In the genomic region with DNA sequence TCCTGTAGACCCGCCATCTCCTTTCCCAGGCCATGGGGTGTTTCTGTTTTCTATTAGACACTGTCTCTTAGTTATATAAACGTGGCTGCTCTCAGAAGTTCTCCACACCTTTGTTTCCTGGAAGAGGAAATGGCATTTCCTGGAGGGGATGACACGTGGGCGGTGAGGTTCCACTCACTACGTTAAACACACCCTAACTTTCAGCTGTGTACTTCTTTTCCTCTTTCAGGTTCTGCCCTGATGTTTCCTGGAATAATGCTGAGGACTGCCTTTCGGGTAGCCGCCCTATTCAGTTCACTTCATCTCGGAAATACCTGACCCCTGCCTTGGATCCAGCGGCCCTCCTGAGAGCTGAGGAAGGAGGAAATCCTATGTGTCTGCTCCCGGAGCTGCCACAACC, we compare ENCODE assay signal across 13 cellular contexts. TPM values are rescaled to one million over a fixed set of nuclear protein-coding genes. Genes with fewer than 3 reads are reported as not detected.
DNase-seq lines count a peak whose midpoint lies in the region; ATAC-seq and TF ChIP-seq lines count a peak whose summit lies in the region.
"Had no signal": no experiment of that assay in that cellular context is flagged by ENCODE, and none has a peak within 500 bp of the region (broad histone marks: within the 10 kb centered on the region; RNA-seq: fewer than 3 reads in every experiment).

No MANE protein-coding gene starts in this region.

- H3K79me2 ChIP-seq in Loucy (ENCODE audit: insufficient read depth, low read length) = peaks cover 69% of the 10 kb centered on the region
- no peaks in the 10 kb centered on the region for H3K79me2 ChIP-seq in PC-9 (ENCODE audit: low read depth)

- ATAC-seq in GM18867 (IDR thresholded peaks at IDR 0.05; ENCODE audit: unreplicated experiment) = no peak
- ATAC-seq: left cardiac atrium had no signal

- H4K20me1 ChIP-seq in Loucy (ENCODE audit: insufficient read depth, low read length, poor library complexity, severe bottlenecking) (no peaks in the 10 kb centered on the region), PC-9 (ENCODE audit: insufficient read depth) (no peaks in the 10 kb centered on the region)

- H3K4me1 ChIP-seq in Loucy (ENCODE audit: insufficient read depth, low read length, poor library complexity, severe bottlenecking) (peaks cover 61% of the 10 kb centered on the region), PC-9 (replicated peaks; ENCODE audit: insufficient read depth) (no peaks in the 10 kb centered on the region)

- CTCF ChIA-PET in PC-9 (lab: Charles Lee) = no interaction called here

- H3K27me3 ChIP-seq in Loucy (ENCODE audit: insufficient read depth, low read length, poor library complexity, severe bottlenecking) (no peaks in the 10 kb centered on the region), PC-9 (ENCODE audit: insufficient read depth, low read depth) (no peaks in the 10 kb centered on the region)

- peak; percentile 57 for DNase-seq in activated CD8-positive, alpha-beta memory T cell treated with anti-CD3 and anti-CD28 coated beads, Interleukin-2, amount 50 U/mL, for 24 hours (ENCODE audit: extremely low read depth)
- DNase-seq in effector CD8-positive, alpha-beta T cell (lab: John Stamatoyannopoulos, UW) = peak; percentile 40
- peak; percentile 67 for DNase-seq in stimulated activated CD8-positive, alpha-beta memory T cell treated with anti-CD3 and anti-CD28 coated beads, Interleukin-15, amount 100 ng/mL, for 1 hour (ENCODE audit: low read depth)
- DNase-seq in PC-9 (no peak), NCI-H1105 treated with DMSO at 0.1 percent for 48 hours (lab: John Stamatoyannopoulos, UW) (no peak), glomerular visceral epithelial cell (ENCODE audit: extremely low spot score) (no peak)
- DNase-seq: cerebellar nuclear complex, left cardiac atrium, NCI-H187 treated with DMSO at 0.1 percent for 48 hours, nucleus accumbens, stomach had no signal

- intact Hi-C loops in PC-9 (cut with micrococcal nuclease; ENCODE audit: unreplicated experiment) = loop anchor here (5.0 kb wide), 2 partner anchors 84 to 136 kb away; no protein-coding TSS in a partner anchor

- no TSS peak for BruUV-seq in PC-9 (replicated peaks; lab: Mats Ljungman, UMichigan)

- no peak overlapping the region for H2AFZ ChIP-seq in Loucy (ENCODE audit: low read length)
- no peak overlapping the region for H2AFZ ChIP-seq in PC-9

- H3K9me2 ChIP-seq in Loucy (replicated peaks; ENCODE audit: low read depth, low read length) (no peaks in the 10 kb centered on the region), PC-9 (ENCODE audit: insufficient read depth) (no peaks in the 10 kb centered on the region)

- H3K9ac ChIP-seq in Loucy (ENCODE audit: low read depth, low read length, poor library complexity, severe bottlenecking) = peak overlapping the region; percentile 98

- H3K4me2 ChIP-seq in Loucy (ENCODE audit: low read depth, low read length, poor library complexity, severe bottlenecking) (peak overlapping the region; percentile 94), PC-9 (no peak overlapping the region)

- H3K9me3 ChIP-seq in Loucy (ENCODE audit: insufficient read depth, low read depth, low read length) (no peaks in the 10 kb centered on the region), PC-9 (ENCODE audit: insufficient read depth, low read depth) (no peaks in the 10 kb centered on the region)
- H3K9me3 ChIP-seq: stomach had no signal

- TF ChIP-seq CTCF in Loucy (conservative IDR thresholded peaks at IDR 0.05; ENCODE audit: low read length) (no peak), PC-9 (conservative IDR thresholded peaks at IDR 0.05) (no peak)

- H3F3A ChIP-seq in Loucy (ENCODE audit: low read depth) (no peaks in the 10 kb centered on the region; the same call in 1 of the 2 replicates), PC-9 (ENCODE audit: insufficient read depth, low read depth) (no peaks in the 10 kb centered on the region)

- peaks cover 9% of the 10 kb centered on the region; the same call in 1 of the 2 replicates for H3K36me3 ChIP-seq in Loucy (ENCODE audit: insufficient read depth, low read length)
- no peaks in the 10 kb centered on the region for H3K36me3 ChIP-seq in PC-9 (ENCODE audit: low read depth)
- H3K36me3 ChIP-seq: stomach had no signal

- H3K27ac ChIP-seq in PC-9 = no peak overlapping the region
- H3K27ac ChIP-seq: stomach had no signal

- peak overlapping the region; percentile 85 for H3K4me3 ChIP-seq in Loucy (ENCODE audit: low read length, poor library complexity, severe bottlenecking)
- H3K4me3 ChIP-seq in PC-9 = no peak overlapping the region
- H3K4me3 ChIP-seq: stomach had no signal

- POLR2A ChIA-PET in PC-9 (lab: Charles Lee; ENCODE audit: unreplicated experiment) = no interaction called here

RNA-seq across cellular contexts. Expression of a gene that starts 3.4 kb away (rescaled TPM):
- total RNA-seq in PC-9 (2021) = 4.0 and 5.3 TPM in 2 replicates

Comparison
In these comparisons a context has a peak if more than half of its experiments do, and no peak if none do; other contexts are left out.
1. DNase-seq: peak in activated CD8-positive, alpha-beta memory T cell treated with anti-CD3 and anti-CD28 coated beads, Interleukin-2, amount 50 U/mL, for 24 hours (single experiment), effector CD8-positive, alpha-beta T cell (single experiment) and stimulated activated CD8-positive, alpha-beta memory T cell treated with anti-CD3 and anti-CD28 coated beads, Interleukin-15, amount 100 ng/mL, for 1 hour (single experiment); none in PC-9 (0 of 2), NCI-H1105 treated with DMSO at 0.1 percent for 48 hours (single experiment) and glomerular visceral epithelial cell (single experiment).